Comparison of ENCODE assay signal across 8 cellular contexts in the genomic region with DNA sequence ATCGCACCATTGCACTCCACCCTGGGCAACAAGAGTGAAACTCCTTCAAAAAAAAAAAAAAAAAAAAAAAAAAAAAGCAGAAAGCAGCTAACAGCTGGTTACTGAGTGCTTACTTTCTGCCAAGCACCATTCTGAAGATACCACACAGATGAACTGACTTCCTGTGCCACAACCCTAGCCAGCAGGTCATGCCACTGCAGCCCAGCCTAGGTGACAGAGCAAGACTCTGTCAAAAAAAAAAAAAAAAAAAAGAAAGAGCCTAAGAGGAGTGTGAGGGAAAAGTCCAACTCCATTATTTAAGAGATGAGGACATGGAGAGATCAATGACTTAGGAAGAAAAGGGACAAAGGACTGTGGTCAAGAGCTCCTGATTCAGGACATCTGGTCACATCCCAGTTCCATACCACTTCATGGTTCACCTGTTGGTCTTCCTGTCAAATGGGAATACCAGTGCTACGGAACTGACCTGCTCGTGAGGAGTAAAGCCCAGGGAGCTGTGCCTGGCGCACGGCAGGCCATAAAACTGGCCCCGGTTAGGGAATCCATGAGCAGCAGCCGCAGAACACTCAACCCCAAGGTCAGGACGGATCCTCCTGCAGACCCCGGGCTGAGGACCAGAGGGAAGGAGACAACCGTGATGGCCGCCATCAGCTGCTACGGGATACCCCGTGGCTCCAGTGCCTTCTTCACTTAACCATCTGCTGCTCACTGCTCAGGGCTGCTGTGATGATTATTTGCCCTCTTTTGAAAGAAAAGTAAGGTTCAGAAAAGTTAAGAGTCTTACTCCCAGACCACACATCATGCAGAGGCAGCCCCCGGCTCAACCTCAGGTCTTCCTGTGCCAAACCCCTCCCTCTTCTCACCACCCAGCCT. TPM values are rescaled to one million over a fixed set of nuclear protein-coding genes. Genes with fewer than 3 reads are reported as not detected.
DNase-seq lines count a peak whose midpoint lies in the region; ATAC-seq, FAIRE-seq and TF ChIP-seq lines count a peak whose summit lies in the region.

No MANE protein-coding gene starts in this region.

- no peak for TF ChIP-seq POLR2A in A549 (IDR thresholded peaks at IDR 0.05; ENCODE audit: low read length)

- TF ChIP-seq CTCF in A549 (IDR thresholded peaks at IDR 0.05): no peak
- no peak for TF ChIP-seq CTCF in SU-DHL-6 (IDR thresholded peaks at IDR 0.05; ENCODE audit: insufficient read depth, low read length, poor library complexity, severe bottlenecking)
- TF ChIP-seq CTCF in epithelial cell of esophagus (IDR thresholded peaks at IDR 0.05; ENCODE audit: insufficient read depth, low read depth, low read length, missing control alignments): no peak
- TF ChIP-seq CTCF in psoas muscle (IDR thresholded peaks at IDR 0.05): no peak

- TF ChIP-seq RAD21 in A549 (conservative IDR thresholded peaks at IDR 0.05 in 1 of 2, IDR thresholded peaks at IDR 0.05 in 1 of 2): no peak

- ATAC-seq in A549: peak; percentile 10 to 25; a peak in 3 of 6 replicates
- peak; percentile 27 for ATAC-seq in GM21723 (IDR thresholded peaks at IDR 0.05; ENCODE audit: unreplicated experiment)
- ATAC-seq in psoas muscle: no peak

- 27% methylated on average over 14 of the region's 14 CpGs for WGBS in A549 (ENCODE audit: missing lambda C conversion rate)
- WGBS in psoas muscle, 3 donors: 27 to 33% (median 29%) methylated on average over 14 of the region's 14 CpGs

- DNase-seq in A549 (ENCODE audit: low read depth in 1 of 2, low spot score in 1 of 2) (peak in 1 of 2 experiments; percentile 28), epithelial cell of esophagus (ENCODE audit: low read depth) (no peak), psoas muscle (no peak), NCI-H1694 treated with DMSO at 0.1 percent for 48 hours (lab: John Stamatoyannopoulos, UW) (no peak), NCI-H2227 (lab: John Stamatoyannopoulos, UW; ENCODE audit: unreplicated experiment) (no peak), NCI-H1417 treated with DMSO at 0.1 percent for 48 hours (lab: John Stamatoyannopoulos, UW) (no peak)

- peaks cover 31% of the 10 kb centered on the region for H3F3A ChIP-seq in SU-DHL-6 (ENCODE audit: insufficient read depth)

- H3K27ac ChIP-seq in A549 (peak overlapping the region; percentile 89 to 91), SU-DHL-6 (ENCODE audit: low read depth, low read length) (peak overlapping the region; percentile 77), psoas muscle (peak overlapping the region; percentile 96)

- H4K20me1 ChIP-seq in SU-DHL-6 (ENCODE audit: low read depth, low read length): no peaks in the 10 kb centered on the region

- no peaks in the 10 kb centered on the region for H3K9me2 ChIP-seq in SU-DHL-6 (replicated peaks; ENCODE audit: insufficient read depth, low read length)

- H3K9me3 ChIP-seq in A549 (no peaks in the 10 kb centered on the region), SU-DHL-6 (ENCODE audit: insufficient read depth, low read length) (no peaks in the 10 kb centered on the region), psoas muscle (no peaks in the 10 kb centered on the region)

- FAIRE-seq in A549 (lab: Jason Lieb, UNC): no peak

- peaks cover 58% of the 10 kb centered on the region for H3K79me2 ChIP-seq in SU-DHL-6 (ENCODE audit: insufficient read depth, low read length)

- TF ChIP-seq EP300 in A549 (IDR thresholded peaks at IDR 0.05): no peak

- CTCF ChIA-PET in A549 (lab: Yijun Ruan, JAX): interaction anchor here (0.5 to 4.5 kb wide), 10 partner anchors 12 to 744 kb away, joined by 3 to 27 read pairs (median 4); no protein-coding TSS in a partner anchor

- H3K9ac ChIP-seq in SU-DHL-6 (ENCODE audit: low read length): peak overlapping the region; percentile 89

- H3K4me3 ChIP-seq in A549 (peak overlapping the region; percentile 92), SU-DHL-6 (ENCODE audit: insufficient read depth, low read length, poor library complexity, severe bottlenecking) (peak overlapping the region; percentile 85), epithelial cell of esophagus (ENCODE audit: low read length) (peak overlapping the region; percentile 87), psoas muscle (peak overlapping the region; percentile 99)

- intact Hi-C loops in psoas muscle (cut with DNase I): loop anchor here (5.0 kb wide), 3 partner anchors 173 to 1218 kb away; no protein-coding TSS in a partner anchor

- no peaks in the 10 kb centered on the region for H3K27me3 ChIP-seq in SU-DHL-6 (ENCODE audit: low read length)
- H3K27me3 ChIP-seq in psoas muscle (ENCODE audit: insufficient read depth in 3 of 3, low read length in 2 of 3): no peaks in the 10 kb centered on the region

- H3K4me2 ChIP-seq in A549 (peak overlapping the region; percentile 98), SU-DHL-6 (ENCODE audit: low read depth, low read length, poor library complexity, severe bottlenecking) (peak overlapping the region; percentile 81)

- H3K36me3 ChIP-seq in SU-DHL-6 (ENCODE audit: low read length) (peaks cover 19% of the 10 kb centered on the region; the same call in 1 of the 2 replicates), psoas muscle (ENCODE audit: insufficient read depth in 1 of 2, low read depth in 1 of 2) (peaks cover 0 to 45% of the 10 kb centered on the region in 2 donors)

- H3K4me1 ChIP-seq in A549 (peaks cover 18% of the 10 kb centered on the region), psoas muscle (peaks cover 9% of the 10 kb centered on the region)

- POLR2A ChIA-PET in A549 (lab: Yijun Ruan, JAX): interaction anchor here (2.2 kb wide), 1 partner anchor 105 kb away, joined by 9 read pairs; the partner anchor contains the start of gene SLC7A5

- H2AFZ ChIP-seq in SU-DHL-6 (ENCODE audit: low read depth, low read length, severe bottlenecking): no peak overlapping the region

TF ChIP-seq in A549, 52 proteins besides CTCF, POLR2A, EP300 and RAD21:
- TF ChIP-seq E2F6 (IDR thresholded peaks at IDR 0.05; ENCODE audit: borderline replicate concordance, low read depth) (no peak), HES2 (IDR thresholded peaks at IDR 0.05) (no peak), FOXS1 (CRISPR knock-in tag; IDR thresholded peaks at IDR 0.05) (no peak), POLR2AphosphoS2 (conservative IDR thresholded peaks at IDR 0.05; ENCODE audit: low read length) (no peak), RFX5 (IDR thresholded peaks at IDR 0.05) (no peak)

RNA-seq across cellular contexts. Expression of gene KLHDC4, which starts 0.9 kb away (rescaled TPM):
- polyA plus RNA-seq in A549 (2011; rRNA removed) (22.6 and 25.9 TPM in 2 replicates), A549 (2017; fragmentation: RNase III; extraction: RNeasy Plus Mini Kit Qiagen cat#74134 plus additional on column Dnase treatment) (34.8 to 38.2 TPM (median 37.2 TPM) in 3 replicates), psoas muscle (10 to 100 TPM in 2 of 3 donors, 1 to 10 TPM in 1; 9.2 to 16.5 (median 10.1) TPM)
- polyA plus RNA-seq in A549 (2012; cell fraction: cytosol; rRNA removed): 49.9 and 55.6 TPM in 2 replicates
- polyA plus RNA-seq in A549 (2012; cell fraction: nucleus; rRNA removed): 197 and 201 TPM in 2 replicates
- 30.0 and 33.8 TPM in 2 replicates for polyA minus RNA-seq in A549 (2011; rRNA and poly(A)+ RNA removed)
- 10 to 100 TPM; 11.1 to 19.7 (median 15.8) TPM for total RNA-seq in psoas muscle

Comparison
In these comparisons a context has a peak if more than half of its experiments do, and no peak if none do; other contexts are left out.
1. ATAC-seq: peak in A549 (2 of 2) and GM21723 (single experiment); none in psoas muscle (0 of 4).
2. Peak in every context shown above with its lines, with median percentiles within 50 percentile points of each other: H3K27ac ChIP-seq and H3K4me3 ChIP-seq.